Comparison of ENCODE assay signal across 8 cellular contexts in genomic region chr5:141338538-141339306, GRCh38. TPM values are rescaled to one million over a fixed set of nuclear protein-coding genes. Genes with fewer than 3 reads are reported as not detected.
DNase-seq lines count a peak whose midpoint lies in the region; ATAC-seq and TF ChIP-seq lines count a peak whose summit lies in the region.

TSS of gene PCDHGA2 (plus strand) at chr5:141338760.

- no peak within 1 kb of the TSS for H3K4me2 ChIP-seq in MM.1S (ENCODE audit: low read depth, low read length)

- ATAC-seq in GM21423 (IDR thresholded peaks at IDR 0.05; ENCODE audit: unreplicated experiment) (no peak), GM18870 (IDR thresholded peaks at IDR 0.05; ENCODE audit: unreplicated experiment) (no peak)

- no peaks in the 10 kb centered on the region for H3K79me2 ChIP-seq in MM.1S (ENCODE audit: low read length)

- TF ChIP-seq POLR2A in ovary (IDR thresholded peaks at IDR 0.05): no peak

- H3K9me3 ChIP-seq in MM.1S (replicated peaks; ENCODE audit: insufficient read depth, low read length): no peaks in the 10 kb centered on the region
- peaks cover 7 to 37% of the 10 kb centered on the region in 2 donors for H3K9me3 ChIP-seq in ovary

- H3K27me3 ChIP-seq in MM.1S (replicated peaks; ENCODE audit: insufficient read depth, low read length): 0 out of 2 replicates have a peak, but pooled peaks cover 7% of the 10 kb centered on the region
- H3K27me3 ChIP-seq in ovary: no peaks in the 10 kb centered on the region

- H3K36me3 ChIP-seq in MM.1S (replicated peaks; ENCODE audit: insufficient read depth, low read length) (no peaks in the 10 kb centered on the region), ovary (no peaks in the 10 kb centered on the region)

- no peak within 1 kb of the TSS; the same call in 1 of the 2 replicates for H2AFZ ChIP-seq in MM.1S (ENCODE audit: low read length)

- no peak within 1 kb of the TSS for H3K9ac ChIP-seq in MM.1S (ENCODE audit: low read length)

- no peaks in the 10 kb centered on the region for H3K9me2 ChIP-seq in MM.1S (replicated peaks; ENCODE audit: insufficient read depth, low read length)

- H3K27ac ChIP-seq in MM.1S (ENCODE audit: low read length): no peak within 1 kb of the TSS
- H3K27ac ChIP-seq in ovary: no peak within 1 kb of the TSS

- peak within 1 kb of the TSS; percentile 7; the same call in 1 of the 2 replicates for H3K4me3 ChIP-seq in MM.1S (ENCODE audit: low read length)
- peak within 1 kb of the TSS; percentile 48 for H3K4me3 ChIP-seq in epithelial cell of proximal tubule (ENCODE audit: low read depth, low read length)
- H3K4me3 ChIP-seq in ovary: peak within 1 kb of the TSS; percentile 26

- no peaks in the 10 kb centered on the region for H3K4me1 ChIP-seq in MM.1S (ENCODE audit: low read length)
- H3K4me1 ChIP-seq in ovary (ENCODE audit: insufficient read depth): no peaks in the 10 kb centered on the region

- no peaks in the 10 kb centered on the region for H4K20me1 ChIP-seq in MM.1S (ENCODE audit: insufficient read depth, low read length)

- intact Hi-C loops in ovary (cut with DNase I): no loop called here

- DNase-seq in ELF-1 (ENCODE audit: low read depth, low spot score) (peak; percentile 59), MM.1S (peak; percentile 37), epithelial cell of proximal tubule (ENCODE audit: low read depth) (no peak), ovary (peak in 3 of 5 donors; percentile 43 to 50 (median 43)), 8988T (no peak), MV-4-11 (lab: John Stamatoyannopoulos, UW) (no peak)

- TF ChIP-seq CTCF in MM.1S (IDR thresholded peaks at IDR 0.05; ENCODE audit: low read length): peak; percentile 49
- peak; percentile 59 for TF ChIP-seq CTCF in epithelial cell of proximal tubule (conservative IDR thresholded peaks at IDR 0.05; ENCODE audit: low read depth, low read length)
- TF ChIP-seq CTCF in ovary (IDR thresholded peaks at IDR 0.05): peak; percentile 9 to 58 (median 46)

- no peaks in the 10 kb centered on the region for H3F3A ChIP-seq in MM.1S (ENCODE audit: insufficient read depth, low read length)

- WGBS in ovary, 3 donors: 7 to 15% (median 7%) methylated on average over 27 of the region's 27 CpGs

- TF ChIP-seq EP300 in ovary (IDR thresholded peaks at IDR 0.05): no peak

RNA-seq across cellular contexts. Expression of gene PCDHGA2, which starts in this region (rescaled TPM):
- total RNA-seq in epithelial cell of proximal tubule (0.23 and 0.72 TPM in 2 replicates), ovary (10 to 100 TPM in 5 of 7 donors, 1 to 10 TPM in 2; 7.3 to 13.5 (median 12.0) TPM)
- polyA plus RNA-seq in ovary: 1 to 10 TPM; 3.0 to 5.4 TPM

Comparison
In these comparisons a context has a peak if more than half of its experiments do, and no peak if none do; other contexts are left out.
1. DNase-seq: peak in ELF-1 (single experiment), MM.1S (single experiment) and ovary (3 of 5); none in epithelial cell of proximal tubule (single experiment), 8988T (single experiment) and MV-4-11 (single experiment).
2. Peak in every context shown above with its lines, with median percentiles within 50 percentile points of each other: H3K4me3 ChIP-seq and CTCF ChIP-seq.